ENCODE assay signal across 24 cellular contexts in genomic region chr9:122201641-122202040, GRCh38. TPM values are rescaled to one million over a fixed set of nuclear protein-coding genes. Genes with fewer than 3 reads are reported as not detected.
DNase-seq lines count a peak whose midpoint lies in the region; ATAC-seq, FAIRE-seq and TF ChIP-seq lines count a peak whose summit lies in the region.
"Had no signal": no experiment of that assay in that cellular context is flagged by ENCODE, and none has a peak within 500 bp of the region (broad histone marks: within the 10 kb centered on the region; RNA-seq: fewer than 3 reads in every experiment).

No MANE protein-coding gene starts in this region.

- H2BK120ac ChIP-seq in mesenchymal stem cell (ENCODE audit: low read depth, low read length): no peak overlapping the region

- TF ChIP-seq CTCF in astrocyte (IDR thresholded peaks at IDR 0.05; ENCODE audit: insufficient read depth, low read depth, low read length) (no peak), coronary artery (IDR thresholded peaks at IDR 0.05) (no peak)

- no peak overlapping the region for H2BK5ac ChIP-seq in mesenchymal stem cell (ENCODE audit: low read depth, low read length, poor library complexity, severe bottlenecking)

- H3K4ac ChIP-seq in mesenchymal stem cell (ENCODE audit: low read depth in 1 of 2, low read length in 2 of 2): no peak overlapping the region

- no peaks in the 10 kb centered on the region for H3K36me3 Mint-ChIP-seq in astrocyte (ENCODE audit: low read depth, unreplicated experiment)
- H3K36me3 Mint-ChIP-seq: WTC11 had no signal

- H3K9ac ChIP-seq in astrocyte (ENCODE audit: low read length): no peak overlapping the region
- H3K9ac ChIP-seq in mesenchymal stem cell (ENCODE audit: low read length): peak overlapping the region; percentile 68

- H2AFZ ChIP-seq in astrocyte (ENCODE audit: low read depth, low read length): no peak overlapping the region
- no peak overlapping the region for H2AFZ ChIP-seq in mesenchymal stem cell (ENCODE audit: low read depth, low read length)

- H2AK5ac ChIP-seq in mesenchymal stem cell (ENCODE audit: low read length, severe bottlenecking): no peak overlapping the region

- no peak overlapping the region for H3K27ac ChIP-seq in astrocyte (ENCODE audit: low read depth, low read length)
- no peak overlapping the region for H3K27ac ChIP-seq in mesenchymal stem cell (ENCODE audit: low read length, poor library complexity, severe bottlenecking)
- H3K27ac ChIP-seq in coronary artery: no peak overlapping the region
- H3K27ac ChIP-seq: heart left ventricle, left ventricle myocardium inferior, thoracic aorta had no signal

- no peak for FAIRE-seq in H54 (lab: Jason Lieb, UNC)
- no peak for FAIRE-seq in astrocyte (lab: Jason Lieb, UNC)

- H3K4me2 ChIP-seq in astrocyte (ENCODE audit: low read length) (peak overlapping the region; percentile 14), mesenchymal stem cell (ENCODE audit: low read length, poor library complexity, severe bottlenecking) (no peak overlapping the region)

- H3K27ac Mint-ChIP-seq in astrocyte (ENCODE audit: unreplicated experiment): no peak overlapping the region
- H3K27ac Mint-ChIP-seq: activated CD8-positive, alpha-beta T cell treated with anti-CD3 and anti-CD28 coated beads, Interleukin-2, amount 10 ng/mL, durations not matched to agents 7 days and 5 days; activated T-helper 1 cell treated with anti-CD3 and anti-CD28 coated beads, Interleukin-12 subunit alpha, Interleukin-12 subunit beta, Interleukin-2, Interleukin-4 antibody, amounts not matched to agents 30 ng/mL and 10 ng/mL and 1 ng/mL, durations not matched to agents 14 hours and 24 hours and 36 hours; WTC11 had no signal

- no peak overlapping the region for H4K8ac ChIP-seq in mesenchymal stem cell (ENCODE audit: low read length)

- peaks cover 39% of the 10 kb centered on the region for H3K27me3 Mint-ChIP-seq in astrocyte (ENCODE audit: low read depth, unreplicated experiment)

- H3K27me3 ChIP-seq in astrocyte (ENCODE audit: insufficient read depth, low read length): peaks cover 13% of the 10 kb centered on the region
- peaks cover 15 to 47% of the 10 kb centered on the region in 2 experiments for H3K27me3 ChIP-seq in mesenchymal stem cell (ENCODE audit: control insufficient read depth in 1 of 2, insufficient read depth in 1 of 2, low read length in 2 of 2)

- H3K4me1 ChIP-seq in astrocyte (ENCODE audit: insufficient read depth, low read length) (peaks cover 9% of the 10 kb centered on the region), mesenchymal stem cell (ENCODE audit: control insufficient read depth, insufficient read depth, low read depth, low read length) (peaks cover 14% of the 10 kb centered on the region)

- H3K4me3 Mint-ChIP-seq in astrocyte (ENCODE audit: unreplicated experiment): no peak overlapping the region
- H3K4me3 Mint-ChIP-seq: activated CD8-positive, alpha-beta T cell treated with anti-CD3 and anti-CD28 coated beads, Interleukin-2, amount 10 ng/mL, durations not matched to agents 7 days and 5 days; activated T-helper 1 cell treated with anti-CD3 and anti-CD28 coated beads, Interleukin-12 subunit alpha, Interleukin-12 subunit beta, Interleukin-2, Interleukin-4 antibody, amounts not matched to agents 30 ng/mL and 10 ng/mL and 1 ng/mL, durations not matched to agents 14 hours and 24 hours and 36 hours; central memory CD8-positive, alpha-beta T cell; WTC11 had no signal

- DNase-seq in AG08395 (ENCODE audit: low spot score) (peak; percentile 48), H54 (ENCODE audit: insufficient read length, low spot score) (peak; percentile 90), astrocyte (ENCODE audit: low read depth) (peak; percentile 50), mesenchymal stem cell (no peak), coronary artery (ENCODE audit: low spot score) (no peak)
- DNase-seq: activated CD8-positive, alpha-beta T cell treated with anti-CD3 and anti-CD28 coated beads, Interleukin-2, amount 10 ng/mL, durations not matched to agents 7 days and 5 days; Caco-2; effector CD4-positive, alpha-beta T cell; left ventricle myocardium inferior; NCI-H1105 treated with DMSO at 0.1 percent for 48 hours; NCI-H526; T-helper 2 cell had no signal

- ATAC-seq in GM18498 (IDR thresholded peaks at IDR 0.05; ENCODE audit: unreplicated experiment) (no peak), HG02678 (IDR thresholded peaks at IDR 0.05; ENCODE audit: unreplicated experiment) (no peak), HG02763 (IDR thresholded peaks at IDR 0.05; ENCODE audit: unreplicated experiment) (no peak)
- ATAC-seq: activated CD8-positive, alpha-beta T cell treated with anti-CD3 and anti-CD28 coated beads, Interleukin-2, amount 10 ng/mL, durations not matched to agents 7 days and 5 days; esophagus mucosa; WTC11 had no signal

- H3K4me3 ChIP-seq in astrocyte (ENCODE audit: insufficient read depth, low read depth, low read length): no peak overlapping the region
- no peak overlapping the region for H3K4me3 ChIP-seq in mesenchymal stem cell (ENCODE audit: insufficient read depth in 1 of 2, low read depth in 1 of 2, low read length in 2 of 2)
- no peak overlapping the region for H3K4me3 ChIP-seq in coronary artery
- H3K4me3 ChIP-seq: heart left ventricle, left ventricle myocardium inferior, thoracic aorta had no signal

- H3K23ac ChIP-seq in mesenchymal stem cell (ENCODE audit: low read length in 2 of 2): no peak overlapping the region

- WGBS in mesenchymal stem cell: 76% methylated on average over 1 of the region's 1 CpG

- H3K9me3 ChIP-seq in astrocyte (ENCODE audit: insufficient read depth, low read depth, low read length) (no peaks in the 10 kb centered on the region), mesenchymal stem cell (ENCODE audit: control insufficient read depth, low read length) (no peaks in the 10 kb centered on the region)
- H3K9me3 ChIP-seq: Caco-2, heart left ventricle, left ventricle myocardium inferior, thoracic aorta had no signal

- H3K9me3 Mint-ChIP-seq in astrocyte (ENCODE audit: unreplicated experiment): no peaks in the 10 kb centered on the region
- H3K9me3 Mint-ChIP-seq: activated T-helper 1 cell treated with anti-CD3 and anti-CD28 coated beads, Interleukin-12 subunit alpha, Interleukin-12 subunit beta, Interleukin-2, Interleukin-4 antibody, amounts not matched to agents 30 ng/mL and 10 ng/mL and 1 ng/mL, durations not matched to agents 14 hours and 24 hours and 36 hours; central memory CD8-positive, alpha-beta T cell; WTC11 had no signal

- H3K14ac ChIP-seq in mesenchymal stem cell (ENCODE audit: low read length in 2 of 2): no peak overlapping the region

- H4K20me1 ChIP-seq in astrocyte (ENCODE audit: insufficient read depth, low read length): no peaks in the 10 kb centered on the region

- H2BK15ac ChIP-seq in mesenchymal stem cell (ENCODE audit: low read depth, poor library complexity, severe bottlenecking): no peak overlapping the region

- peaks cover 22% of the 10 kb centered on the region for H3K4me1 Mint-ChIP-seq in astrocyte (ENCODE audit: low read depth, unreplicated experiment)
- H3K4me1 Mint-ChIP-seq: central memory CD8-positive, alpha-beta T cell had no signal

- H3K79me2 ChIP-seq in astrocyte (ENCODE audit: insufficient read depth, low read length): no peaks in the 10 kb centered on the region

- H3K79me1 ChIP-seq in mesenchymal stem cell (replicated peaks; ENCODE audit: low read length, poor library complexity, severe bottlenecking): no peaks in the 10 kb centered on the region

- no peak overlapping the region for H3K18ac ChIP-seq in mesenchymal stem cell (ENCODE audit: low read depth in 1 of 2, low read length in 2 of 2)

- H4K91ac ChIP-seq in mesenchymal stem cell (ENCODE audit: low read length): no peak overlapping the region

- no peak for TF ChIP-seq POLR2A in H54 (IDR thresholded peaks at IDR 0.05; ENCODE audit: low read depth, low read length)

- H3K36me3 ChIP-seq in astrocyte (ENCODE audit: insufficient read depth, low read length) (no peaks in the 10 kb centered on the region), mesenchymal stem cell (ENCODE audit: control insufficient read depth in 1 of 2, insufficient read depth in 2 of 2, low read depth in 1 of 2, low read length in 2 of 2) (no peaks in the 10 kb centered on the region)
- H3K36me3 ChIP-seq: heart left ventricle, left ventricle myocardium inferior, thoracic aorta had no signal

- H2BK12ac ChIP-seq in mesenchymal stem cell (ENCODE audit: low read length in 2 of 2): no peak overlapping the region

RNA-seq across cellular contexts. Expression of gene LHX6, which starts 27.1 kb away (rescaled TPM):
- total RNA-seq in astrocyte: 0.34 and 0.53 TPM in 2 replicates
- not detected for polyA plus RNA-seq in mesenchymal stem cell (2013, experiment 1 of 2)
- polyA plus RNA-seq in mesenchymal stem cell (2013, experiment 2 of 2): not detected
- total RNA-seq: activated CD8-positive, alpha-beta T cell treated with anti-CD3 and anti-CD28 coated beads, Interleukin-2, amount 10 ng/mL, durations not matched to agents 7 days and 5 days; OCI-LY7 had no signal

RNA-seq across cellular contexts. Expression of gene MORN5, which starts 41.9 kb away (rescaled TPM):
- not detected in 2 replicates for total RNA-seq in astrocyte
- polyA plus RNA-seq in mesenchymal stem cell (2013, experiment 1 of 2): not detected
- not detected for polyA plus RNA-seq in mesenchymal stem cell (2013, experiment 2 of 2)
- total RNA-seq: activated CD8-positive, alpha-beta T cell treated with anti-CD3 and anti-CD28 coated beads, Interleukin-2, amount 10 ng/mL, durations not matched to agents 7 days and 5 days; activated T-helper 1 cell treated with anti-CD3 and anti-CD28 coated beads, Interleukin-12 subunit alpha, Interleukin-12 subunit beta, Interleukin-2, Interleukin-4 antibody, amounts not matched to agents 30 ng/mL and 10 ng/mL and 1 ng/mL, durations not matched to agents 14 hours and 24 hours and 36 hours; Caco-2; esophagus mucosa; heart left ventricle; left ventricle myocardium inferior; mononuclear cell; OCI-LY7; pulmonary artery endothelial cell; thoracic aorta; WTC11 had no signal
- polyA plus RNA-seq: heart left ventricle had no signal

RNA-seq across cellular contexts. Expression of gene NDUFA8, which starts 42.1 kb away (rescaled TPM):
- 52.3 and 56.4 TPM in 2 replicates for total RNA-seq in astrocyte
- polyA plus RNA-seq in mesenchymal stem cell (2013, experiment 1 of 2): 86.5 TPM
- 89.6 TPM for polyA plus RNA-seq in mesenchymal stem cell (2013, experiment 2 of 2)

Comparison
In these comparisons a context has a peak if more than half of its experiments do, and no peak if none do; other contexts are left out.
1. DNase-seq: peak in AG08395 (single experiment), H54 (single experiment) and astrocyte (single experiment); none in mesenchymal stem cell (single experiment) and coronary artery (single experiment).